Comparison of ENCODE assay signal across 13 cellular contexts in genomic region chr14:74840603-74841030, GRCh38. TPM values are rescaled to one million over a fixed set of nuclear protein-coding genes. Genes with fewer than 3 reads are reported as not detected.
A peak's percentile ranks its signal among the peaks of the same experiment; 100 is the strongest.
DNase-seq lines count a peak whose midpoint lies in the region; ATAC-seq, FAIRE-seq and TF ChIP-seq lines count a peak whose summit lies in the region.
"Had no signal": no experiment of that assay in that cellular context is flagged by ENCODE, and none has a peak within 500 bp of the region (broad histone marks: within the 10 kb centered on the region; RNA-seq: fewer than 3 reads in every experiment).

No MANE protein-coding gene starts in this region.

- no peak overlapping the region for H3K4me3 Mint-ChIP-seq in CD4-positive, alpha-beta T cell
- H3K4me3 Mint-ChIP-seq in activated T-helper 2 cell treated with anti-CD3 and anti-CD28 coated beads, Interferon-gamma antibody, Interleukin-2, Interleukin-4, amounts not matched to agents 10 μg/mL and 5 μg/mL and 100 μg/mL, durations not matched to agents 14 hours and 24 hours and 36 hours (ENCODE audit: low read depth): no peak overlapping the region
- H3K4me3 Mint-ChIP-seq in chondrocyte (ENCODE audit: unreplicated experiment): no peak overlapping the region

- no peaks in the 10 kb centered on the region for H3K9me3 ChIP-seq in CD4-positive, alpha-beta T cell (ENCODE audit: control insufficient read depth, low read length)
- H3K9me3 ChIP-seq: upper lobe of right lung had no signal

- CTCF ChIA-PET in CD4-positive, alpha-beta T cell (lab: Charles Lee): interaction anchor here (1.1 kb wide), 1 partner anchor 20 kb away, joined by 3 read pairs; no protein-coding TSS in a partner anchor

- peak; percentile 96 for FAIRE-seq in GM19239 (lab: Jason Lieb, UNC)

- no peaks in the 10 kb centered on the region for H3K27me3 ChIP-seq in CD4-positive, alpha-beta T cell (ENCODE audit: control insufficient read depth, insufficient read depth, low read length)
- H3K27me3 ChIP-seq: hepatocyte, upper lobe of right lung had no signal

- H3K9me3 Mint-ChIP-seq in CD4-positive, alpha-beta T cell: no peaks in the 10 kb centered on the region
- H3K9me3 Mint-ChIP-seq in activated T-helper 2 cell treated with anti-CD3 and anti-CD28 coated beads, Interferon-gamma antibody, Interleukin-2, Interleukin-4, amounts not matched to agents 10 μg/mL and 5 μg/mL and 100 μg/mL, durations not matched to agents 14 hours and 24 hours and 36 hours: no peaks in the 10 kb centered on the region
- no peaks in the 10 kb centered on the region for H3K9me3 Mint-ChIP-seq in chondrocyte (ENCODE audit: low read depth)

- peak overlapping the region; percentile 97 for H3K27ac Mint-ChIP-seq in CD4-positive, alpha-beta T cell
- peak overlapping the region; percentile 73 for H3K27ac Mint-ChIP-seq in activated T-helper 2 cell treated with anti-CD3 and anti-CD28 coated beads, Interferon-gamma antibody, Interleukin-2, Interleukin-4, amounts not matched to agents 10 μg/mL and 5 μg/mL and 100 μg/mL, durations not matched to agents 14 hours and 24 hours and 36 hours
- H3K27ac Mint-ChIP-seq in chondrocyte (ENCODE audit: unreplicated experiment): no peak overlapping the region

- TF ChIP-seq CTCF in CD4-positive, alpha-beta T cell (IDR thresholded peaks at IDR 0.05): no peak
- TF ChIP-seq CTCF in chondrocyte (IDR thresholded peaks at IDR 0.05): no peak

- ATAC-seq in CD4-positive, alpha-beta T cell (ENCODE audit: poor library complexity): no peak
- peak; percentile 41 for ATAC-seq in HG03039 (IDR thresholded peaks at IDR 0.05; ENCODE audit: unreplicated experiment)

- peaks cover 75% of the 10 kb centered on the region for H3K4me1 Mint-ChIP-seq in CD4-positive, alpha-beta T cell (ENCODE audit: low read depth)
- H3K4me1 Mint-ChIP-seq in activated T-helper 2 cell treated with anti-CD3 and anti-CD28 coated beads, Interferon-gamma antibody, Interleukin-2, Interleukin-4, amounts not matched to agents 10 μg/mL and 5 μg/mL and 100 μg/mL, durations not matched to agents 14 hours and 24 hours and 36 hours (ENCODE audit: low read depth): peaks cover 47% of the 10 kb centered on the region
- H3K4me1 Mint-ChIP-seq in chondrocyte (ENCODE audit: low read depth): peaks cover 31% of the 10 kb centered on the region

- POLR2A ChIA-PET in CD4-positive, alpha-beta T cell (lab: Charles Lee): interaction anchor here (1.7 kb wide), 1 partner anchor 77 kb away, joined by 5 read pairs; the partner anchor contains the start of gene YLPM1

- peaks cover 31% of the 10 kb centered on the region for H3K36me3 Mint-ChIP-seq in CD4-positive, alpha-beta T cell (ENCODE audit: low read depth)
- H3K36me3 Mint-ChIP-seq in activated T-helper 2 cell treated with anti-CD3 and anti-CD28 coated beads, Interferon-gamma antibody, Interleukin-2, Interleukin-4, amounts not matched to agents 10 μg/mL and 5 μg/mL and 100 μg/mL, durations not matched to agents 14 hours and 24 hours and 36 hours (ENCODE audit: low read depth): peaks cover 34% of the 10 kb centered on the region
- H3K36me3 Mint-ChIP-seq in chondrocyte (ENCODE audit: low read depth): peaks cover 5% of the 10 kb centered on the region

- intact Hi-C loops in CD4-positive, alpha-beta T cell (cut with DNase I, micrococcal nuclease): no loop called here
- intact Hi-C loops in activated T-helper 2 cell treated with anti-CD3 and anti-CD28 coated beads, Interferon-gamma antibody, Interleukin-2, Interleukin-4, amounts not matched to agents 10 μg/mL and 5 μg/mL and 100 μg/mL, durations not matched to agents 14 hours and 24 hours and 36 hours (cut with micrococcal nuclease): loop anchor here (2.0 to 5.0 kb wide), 3 partner anchors 42 to 223 kb away; partner anchors contain the start of gene DLST

- H3K27ac ChIP-seq in CD4-positive, alpha-beta T cell (ENCODE audit: low read depth, low read length): no peak overlapping the region
- H3K27ac ChIP-seq: hepatocyte, upper lobe of right lung had no signal

- DNase-seq in CD4-positive, alpha-beta T cell: no peak
- DNase-seq in GM19239 (ENCODE audit: insufficient read length, low spot score) (no peak), chondrocyte (ENCODE audit: low spot score) (no peak), SIG-M5 (lab: John Stamatoyannopoulos, UW) (no peak), GF-D8 (lab: John Stamatoyannopoulos, UW) (no peak), NOMO-1 treated with DMSO at 0.1 percent for 48 hours (lab: John Stamatoyannopoulos, UW; ENCODE audit: unreplicated experiment) (no peak)
- DNase-seq in activated T-helper 2 cell treated with anti-CD3 and anti-CD28 coated beads, Interferon-gamma antibody, Interleukin-2, Interleukin-4, amounts not matched to agents 10 μg/mL and 5 μg/mL and 100 μg/mL, durations not matched to agents 14 hours and 24 hours and 36 hours (ENCODE audit: low spot score): no peak
- DNase-seq: activated gamma-delta T cell treated with Interleukin-2 at 50 U/mL for 16 hours, NCI-H1417, T1000, upper lobe of right lung had no signal

- no peaks in the 10 kb centered on the region for H3K27me3 Mint-ChIP-seq in CD4-positive, alpha-beta T cell
- no peaks in the 10 kb centered on the region for H3K27me3 Mint-ChIP-seq in activated T-helper 2 cell treated with anti-CD3 and anti-CD28 coated beads, Interferon-gamma antibody, Interleukin-2, Interleukin-4, amounts not matched to agents 10 μg/mL and 5 μg/mL and 100 μg/mL, durations not matched to agents 14 hours and 24 hours and 36 hours (ENCODE audit: low read depth)
- H3K27me3 Mint-ChIP-seq in chondrocyte (ENCODE audit: low read depth): no peaks in the 10 kb centered on the region

RNA-seq across cellular contexts. Expression of gene PROX2, which starts 35.3 kb away (rescaled TPM):
- total RNA-seq in CD4-positive, alpha-beta T cell: under 1 TPM in 1 of 2 experiments, not detected in 1; 0.25 TPM
- 0.05 and 0.34 TPM in 2 replicates for total RNA-seq in activated T-helper 2 cell treated with anti-CD3 and anti-CD28 coated beads, Interferon-gamma antibody, Interleukin-2, Interleukin-4, amounts not matched to agents 10 μg/mL and 5 μg/mL and 100 μg/mL, durations not matched to agents 14 hours and 24 hours and 36 hours
- not detected in 3 replicates for total RNA-seq in chondrocyte
- total RNA-seq: hepatocyte, upper lobe of right lung had no signal

RNA-seq across cellular contexts. Expression of gene DLST, which starts 41.1 kb away (rescaled TPM):
- 100 to 1,000 TPM; 162 to 170 TPM for total RNA-seq in CD4-positive, alpha-beta T cell
- total RNA-seq in activated T-helper 2 cell treated with anti-CD3 and anti-CD28 coated beads, Interferon-gamma antibody, Interleukin-2, Interleukin-4, amounts not matched to agents 10 μg/mL and 5 μg/mL and 100 μg/mL, durations not matched to agents 14 hours and 24 hours and 36 hours: 102 and 103 TPM in 2 replicates
- 70.4 to 78.0 TPM (median 74.5 TPM) in 3 replicates for total RNA-seq in chondrocyte
